12 cellular contexts compared by ENCODE assay signal in the genomic region with DNA sequence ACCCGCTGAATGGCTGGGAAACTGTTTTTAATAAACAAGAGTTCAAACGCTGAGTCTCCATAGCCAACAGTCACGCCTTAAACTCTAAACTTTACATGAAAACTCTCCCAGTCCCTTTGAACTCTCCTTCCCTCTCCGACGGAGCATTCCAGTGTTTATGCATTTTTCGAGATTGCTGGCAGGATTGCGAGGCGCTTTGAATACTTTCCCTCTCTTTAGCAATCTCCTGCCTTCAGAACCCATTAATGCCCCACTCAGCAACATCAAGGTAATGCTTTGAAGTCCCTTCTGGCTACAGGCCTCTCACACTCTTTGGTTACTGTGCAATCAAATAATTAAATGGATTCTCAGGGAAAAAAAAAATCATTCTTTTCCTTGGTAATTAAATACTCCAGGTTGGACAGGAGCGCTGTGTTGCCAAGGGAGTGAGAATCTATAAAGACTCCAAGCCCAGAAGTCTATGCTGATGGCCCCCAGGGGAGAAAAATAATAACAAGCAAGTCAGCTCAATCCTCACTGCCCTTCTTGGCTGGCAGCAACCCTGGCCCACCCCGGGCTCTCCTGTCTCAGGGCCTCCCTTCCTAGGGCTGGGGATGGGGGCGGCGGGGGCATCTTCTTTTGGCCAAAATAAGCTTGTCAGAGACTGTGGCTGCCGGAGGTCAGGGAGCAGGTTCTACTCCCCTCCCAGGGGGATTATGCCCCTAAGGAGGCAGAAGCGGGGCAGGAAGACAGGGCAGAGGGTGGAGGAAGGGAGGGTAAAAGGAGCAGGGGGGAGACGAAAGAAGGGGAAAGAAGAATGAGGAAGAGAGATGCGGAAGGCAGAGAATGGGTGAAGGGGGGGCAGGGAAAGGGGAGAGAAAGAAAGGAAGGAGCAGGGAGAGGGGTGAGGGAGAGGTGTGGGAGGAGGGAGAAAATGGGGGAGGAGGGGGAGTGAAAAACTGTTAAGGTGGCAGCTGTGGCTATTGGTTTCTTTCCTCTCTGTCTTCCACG. TPM values are rescaled to one million over a fixed set of nuclear protein-coding genes. Genes with fewer than 3 reads are reported as not detected.
DNase-seq lines count a peak whose midpoint lies in the region; ATAC-seq and TF ChIP-seq lines count a peak whose summit lies in the region.
"Had no signal": no experiment of that assay in that cellular context is flagged by ENCODE, and none has a peak within 500 bp of the region (broad histone marks: within the 10 kb centered on the region; RNA-seq: fewer than 3 reads in every experiment).

No MANE protein-coding gene starts in this region.

- peak; percentile 53 for DNase-seq in GM23248
- peak; percentile 48 for DNase-seq in NCI-H2227 (lab: John Stamatoyannopoulos, UW; ENCODE audit: unreplicated experiment)
- peak; percentile 14 to 54 for DNase-seq in foreskin fibroblast
- no peak for DNase-seq in progenitor cell of endocrine pancreas (ENCODE audit: low spot score, unreplicated experiment)
- no peak for DNase-seq in C1 segment of cervical spinal cord (lab: John Stamatoyannopoulos, UW)
- DNase-seq in aorta = no peak
- DNase-seq: amniotic stem cell; stimulated activated naive CD8-positive, alpha-beta T cell treated with anti-CD3 and anti-CD28 coated beads, Interleukin-15, Interleukin-2, amounts not matched to agents 100 U/mL and 50 U/mL, for 24 hours had no signal

- peak overlapping the region; percentile 21 for H3K27ac Mint-ChIP-seq in progenitor cell of endocrine pancreas
- H3K27ac Mint-ChIP-seq: memory B cell had no signal

- peaks cover 6% of the 10 kb centered on the region for H3K27me3 Mint-ChIP-seq in progenitor cell of endocrine pancreas

- H3K79me2 ChIP-seq in GM23248 (ENCODE audit: insufficient read depth) = no peaks in the 10 kb centered on the region

- H3K4me2 ChIP-seq in GM23248 (ENCODE audit: unreplicated experiment) = no peak overlapping the region

- H3F3A ChIP-seq in GM23248 (ENCODE audit: insufficient read depth) = peaks cover 22% of the 10 kb centered on the region

- TF ChIP-seq CTCF in foreskin fibroblast (IDR thresholded peaks at IDR 0.05; ENCODE audit: low read depth, low read length) (no peak), progenitor cell of endocrine pancreas (IDR thresholded peaks at IDR 0.05; ENCODE audit: unreplicated experiment) (no peak)

- in situ Hi-C loops in GM23248 (cut with MboI) = no loop called here

- no peaks in the 10 kb centered on the region for H3K36me3 ChIP-seq in GM23248 (ENCODE audit: low read depth)
- no peaks in the 10 kb centered on the region for H3K36me3 ChIP-seq in aorta (ENCODE audit: control insufficient read depth in 1 of 2, insufficient read depth in 2 of 2, low read length in 1 of 2)

- no peaks in the 10 kb centered on the region for H3K9me3 Mint-ChIP-seq in progenitor cell of endocrine pancreas (ENCODE audit: low read depth)

- H3K4me3 ChIP-seq in GM23248 (no peak overlapping the region), foreskin fibroblast (ENCODE audit: low read depth in 1 of 2, low read length in 2 of 2) (no peak overlapping the region), aorta (ENCODE audit: low read length in 2 of 2) (no peak overlapping the region)

- H3K27ac ChIP-seq in GM23248 = peak overlapping the region; percentile 93
- no peak overlapping the region for H3K27ac ChIP-seq in aorta (ENCODE audit: low read depth in 1 of 2, low read length in 2 of 2)
- H3K27ac ChIP-seq: epithelial cell of prostate had no signal

- peaks cover 4% of the 10 kb centered on the region for H3K4me1 Mint-ChIP-seq in progenitor cell of endocrine pancreas (ENCODE audit: low read depth)
- H3K4me1 Mint-ChIP-seq: memory B cell had no signal

- H4K20me1 ChIP-seq in GM23248 (ENCODE audit: insufficient read depth) = no peaks in the 10 kb centered on the region

- no peaks in the 10 kb centered on the region for H3K9me2 ChIP-seq in GM23248 (ENCODE audit: insufficient read depth)

- no peaks in the 10 kb centered on the region for H3K36me3 Mint-ChIP-seq in progenitor cell of endocrine pancreas (ENCODE audit: insufficient read depth)
- H3K36me3 Mint-ChIP-seq: memory B cell had no signal

- WGBS in GM23248 (ENCODE audit: low coverage in 1 of 2, low lambda C conversion rate in 2 of 2, missing lambda C conversion rate in 2 of 2), 2 experiments = 62 to 67% methylated on average over 16 to 17 of the region's 17 CpGs
- WGBS in aorta, 2 donors = 32 to 46% methylated on average over 15 to 17 of the region's 17 CpGs

- H3K4me1 ChIP-seq in GM23248 (ENCODE audit: insufficient read depth) = peaks cover 21% of the 10 kb centered on the region
- H3K4me1 ChIP-seq in aorta (ENCODE audit: control insufficient read depth in 1 of 2, insufficient read depth in 2 of 2, low read length in 2 of 2) = no peaks in the 10 kb centered on the region

- H3K4me3 Mint-ChIP-seq in progenitor cell of endocrine pancreas (ENCODE audit: low read depth) = no peak overlapping the region
- H3K4me3 Mint-ChIP-seq: memory B cell had no signal

- H3K27me3 ChIP-seq in GM23248 (replicated peaks; ENCODE audit: insufficient read depth) = no peaks in the 10 kb centered on the region
- H3K27me3 ChIP-seq in aorta (ENCODE audit: control insufficient read depth in 1 of 2, insufficient read depth in 2 of 2, low read length in 1 of 2) = no peaks in the 10 kb centered on the region

- H3K9me3 ChIP-seq in GM23248 (ENCODE audit: low read depth) = peaks cover 7% of the 10 kb centered on the region
- H3K9me3 ChIP-seq in aorta (ENCODE audit: control insufficient read depth, low read length) = no peaks in the 10 kb centered on the region

- ATAC-seq in GM18520 (IDR thresholded peaks at IDR 0.05; ENCODE audit: unreplicated experiment) (no peak), aorta (ENCODE audit: low FRiP score) (no peak), GM21515 (IDR thresholded peaks at IDR 0.05; ENCODE audit: unreplicated experiment) (no peak)
- ATAC-seq: stimulated activated naive CD8-positive, alpha-beta T cell treated with anti-CD3 and anti-CD28 coated beads, Interleukin-15, Interleukin-2, amounts not matched to agents 100 U/mL and 50 U/mL, for 24 hours had no signal

- intact Hi-C loops in aorta (cut with DNase I) = no loop called here

- H3K9ac ChIP-seq in GM23248 = 0 out of 2 replicates have a peak overlapping the region, but pooled peaks have one; percentile 1

- H2AFZ ChIP-seq in GM23248 = peak overlapping the region; percentile 26

RNA-seq across cellular contexts. Expression of gene AXIN2, which starts 45.2 kb away (rescaled TPM):
- total RNA-seq in GM23248 (2014; rRNA removed; shearing (Covaris generic)) = 2.3 and 2.4 TPM in 2 replicates
- polyA plus RNA-seq in GM23248 (2016; fragmentation: Nextera tagmentation; extraction: Ambion mirVana) = 0.46 and 0.94 TPM in 2 replicates
- total RNA-seq in progenitor cell of endocrine pancreas = 10.2 and 10.7 TPM in 2 replicates
- total RNA-seq in aorta = 10 to 100 TPM; 12.8 to 13.8 TPM
- 10 to 100 TPM in 1 of 2 donors, 1 to 10 TPM in 1; 6.3 to 10.1 TPM for polyA plus RNA-seq in aorta

Comparison
In these comparisons a context has a peak if more than half of its experiments do, and no peak if none do; other contexts are left out.
1. DNase-seq: peak in GM23248 (single experiment), NCI-H2227 (single experiment) and foreskin fibroblast (2 of 2); none in progenitor cell of endocrine pancreas (single experiment), C1 segment of cervical spinal cord (0 of 14) and aorta (0 of 2).